ENCODE assay signal across 11 cellular contexts in the genomic region with DNA sequence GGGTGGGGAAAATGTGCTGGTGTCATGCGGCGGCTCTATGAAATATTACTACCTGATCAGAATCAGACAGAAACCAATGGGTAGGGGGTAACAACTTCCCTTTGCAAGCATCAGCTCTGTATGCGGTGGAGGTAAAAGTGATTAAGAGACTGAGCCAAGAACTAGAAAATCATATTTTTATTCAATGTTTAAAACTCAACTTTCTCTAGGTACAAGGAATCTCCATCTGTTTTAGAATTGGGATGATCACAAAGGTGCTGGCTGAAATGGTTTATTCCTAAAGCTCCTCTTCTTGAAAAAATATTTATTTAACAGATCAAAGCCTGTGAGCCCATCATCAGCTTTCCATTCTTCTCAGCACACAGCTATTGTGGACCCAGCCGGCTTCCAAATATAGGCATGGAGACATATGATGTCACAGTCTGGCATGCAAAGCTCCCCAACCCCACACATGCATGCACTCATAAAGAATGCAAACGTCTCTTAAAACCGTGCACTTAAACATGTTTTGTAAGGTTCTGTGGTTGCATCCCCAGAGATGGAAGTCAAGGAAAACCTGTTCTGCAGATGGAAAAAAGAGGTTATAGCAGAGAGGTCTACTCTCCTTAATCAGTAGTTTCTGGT.
A peak's percentile ranks its signal among the peaks of the same experiment; 100 is the strongest.
DNase-seq lines count a peak whose midpoint lies in the region; ATAC-seq, FAIRE-seq and TF ChIP-seq lines count a peak whose summit lies in the region.
"Had no signal": no experiment of that assay in that cellular context is flagged by ENCODE, and none has a peak within 500 bp of the region (broad histone marks: within the 10 kb centered on the region; RNA-seq: fewer than 3 reads in every experiment).

No MANE protein-coding gene starts in this region.

- DNase-seq in DMS153 treated with DMSO at 0.1 percent for 48 hours (lab: John Stamatoyannopoulos, UW; ENCODE audit: unreplicated experiment) (peak; percentile 14), NCI-H1417 treated with DMSO at 0.1 percent for 48 hours (lab: John Stamatoyannopoulos, UW) (peak; percentile 24), cardiac fibroblast (ENCODE audit: low read depth in 2 of 2) (peak; percentile 83 to 96), nephron progenitor cell (no peak), T-helper 17 cell (no peak), GM19239 (ENCODE audit: insufficient read length, low spot score) (no peak)
- DNase-seq: activated naive CD4-positive, alpha-beta T cell treated with anti-CD3 and anti-CD28 coated beads, Interleukin-2, amount 10 ng/mL, durations not matched to agents 7 days and 5 days; Karpas-422 had no signal

- ATAC-seq in T-helper 17 cell (no peak), HG03196 (IDR thresholded peaks at IDR 0.05; ENCODE audit: unreplicated experiment) (no peak), HG02642 (IDR thresholded peaks at IDR 0.05; ENCODE audit: poor library complexity, unreplicated experiment) (no peak)

- FAIRE-seq in GM19239 (lab: Jason Lieb, UNC): no peak

- H3K27ac Mint-ChIP-seq in nephron progenitor cell (peak overlapping the region; percentile 46), T-helper 17 cell (no peak overlapping the region)
- H3K27ac Mint-ChIP-seq: activated naive CD4-positive, alpha-beta T cell treated with anti-CD3 and anti-CD28 coated beads, Interleukin-2, amount 10 ng/mL, durations not matched to agents 7 days and 5 days had no signal

- H3K4me3 Mint-ChIP-seq in nephron progenitor cell: no peak overlapping the region
- H3K4me3 Mint-ChIP-seq in T-helper 17 cell: no peak overlapping the region
- H3K4me3 Mint-ChIP-seq: activated naive CD4-positive, alpha-beta T cell treated with anti-CD3 and anti-CD28 coated beads, Interleukin-2, amount 10 ng/mL, durations not matched to agents 7 days and 5 days had no signal

- H3K4me3 ChIP-seq in cardiac fibroblast (replicated peaks in 1 of 2; ENCODE audit: low read depth in 2 of 2, low read length in 2 of 2): no peak overlapping the region
- H3K4me3 ChIP-seq: skin epidermis had no signal

- H3K27me3 Mint-ChIP-seq in nephron progenitor cell (ENCODE audit: low read depth, poor library complexity) (peaks cover 3% of the 10 kb centered on the region), T-helper 17 cell (peaks cover 9% of the 10 kb centered on the region)

- no peaks in the 10 kb centered on the region for H3K9me3 ChIP-seq in T-helper 17 cell (ENCODE audit: control insufficient read depth, low read length, poor library complexity, severe bottlenecking)

- H3K9me3 Mint-ChIP-seq in nephron progenitor cell: peaks cover 22% of the 10 kb centered on the region

- H3K4me1 Mint-ChIP-seq in nephron progenitor cell: peaks cover 46% of the 10 kb centered on the region
- no peaks in the 10 kb centered on the region for H3K4me1 Mint-ChIP-seq in T-helper 17 cell
- H3K4me1 Mint-ChIP-seq: activated naive CD4-positive, alpha-beta T cell treated with anti-CD3 and anti-CD28 coated beads, Interleukin-2, amount 10 ng/mL, durations not matched to agents 7 days and 5 days had no signal

- peaks cover 5% of the 10 kb centered on the region for H3K36me3 Mint-ChIP-seq in nephron progenitor cell (ENCODE audit: low read depth)
- no peaks in the 10 kb centered on the region for H3K36me3 Mint-ChIP-seq in T-helper 17 cell (ENCODE audit: low read depth)
- H3K36me3 Mint-ChIP-seq: activated naive CD4-positive, alpha-beta T cell treated with anti-CD3 and anti-CD28 coated beads, Interleukin-2, amount 10 ng/mL, durations not matched to agents 7 days and 5 days had no signal

- TF ChIP-seq CTCF in cardiac fibroblast (IDR thresholded peaks at IDR 0.05; ENCODE audit: low read depth, low read length): no peak
- TF ChIP-seq CTCF in nephron progenitor cell (IDR thresholded peaks at IDR 0.05): no peak

Comparison
In these comparisons a context has a peak if more than half of its experiments do, and no peak if none do; other contexts are left out.
1. DNase-seq: peak in DMS153 treated with DMSO at 0.1 percent for 48 hours (single experiment), NCI-H1417 treated with DMSO at 0.1 percent for 48 hours (single experiment) and cardiac fibroblast (2 of 2); none in nephron progenitor cell (single experiment), T-helper 17 cell (0 of 3) and GM19239 (single experiment).